ENCODE assay signal across 17 cellular contexts in the genomic region with DNA sequence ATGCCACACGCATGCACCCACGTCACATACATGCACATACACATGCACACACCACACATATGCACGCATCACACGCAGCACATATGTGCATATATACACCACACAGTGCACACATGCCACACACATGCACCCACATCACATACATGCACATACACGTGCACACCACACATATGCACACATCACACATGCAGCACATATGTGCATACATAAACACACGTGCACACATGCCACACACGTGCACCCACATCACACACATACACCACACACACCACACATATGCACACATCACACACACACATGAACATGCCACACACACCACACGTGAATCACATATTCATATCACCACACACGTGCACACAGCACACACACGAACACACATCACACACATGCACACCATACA.
DNase-seq lines count a peak whose midpoint lies in the region; FAIRE-seq and TF ChIP-seq lines count a peak whose summit lies in the region.
"Had no signal": no experiment of that assay in that cellular context is flagged by ENCODE, and none has a peak within 500 bp of the region (broad histone marks: within the 10 kb centered on the region; RNA-seq: fewer than 3 reads in every experiment).

No MANE protein-coding gene starts in this region.

- H3K9me2 ChIP-seq in GM23248 (ENCODE audit: insufficient read depth), result no peaks in the 10 kb centered on the region

- WGBS in H9 (ENCODE audit: extremely low coverage, insufficient read length, low lambda C conversion rate), result no CpG with 5 or more reads among the region's 10 CpGs
- WGBS in H1 (ENCODE audit: extremely low coverage in 1 of 2, insufficient coverage in 1 of 2, insufficient read length in 1 of 2, insufficient replicate concordance in 2 of 2, low coverage in 1 of 2, low lambda C conversion rate in 2 of 2, missing lambda C conversion rate in 1 of 2), 2 experiments, result 78% methylated on average over 10 of the region's 10 CpGs; no CpG with 5 or more reads in 1 of the 2 experiments
- no CpG with 5 or more reads among the region's 10 CpGs for WGBS in trophoblast cell (ENCODE audit: extremely low coverage, insufficient coverage, insufficient read length)
- WGBS in GM23248 (ENCODE audit: low coverage in 1 of 2, low lambda C conversion rate in 2 of 2, missing lambda C conversion rate in 2 of 2), 2 experiments, result 32 to 40% methylated on average over 10 of the region's 10 CpGs

- no peaks in the 10 kb centered on the region for H3K23me2 ChIP-seq in H9 (ENCODE audit: insufficient read length, low read depth, low read length, poor library complexity, severe bottlenecking)
- H3K23me2 ChIP-seq in H1 (ENCODE audit: low read depth, low read length), result peaks cover 10% of the 10 kb centered on the region

- no peak overlapping the region for H3K4me3 Mint-ChIP-seq in activated CD4-positive, alpha-beta memory T cell treated with anti-CD3 and anti-CD28 coated beads, Interleukin-2, amount 10 ng/mL, durations not matched to agents 7 days and 5 days
- no peak overlapping the region for H3K4me3 Mint-ChIP-seq in activated CD4-positive, alpha-beta memory T cell treated with anti-CD3 and anti-CD28 coated beads for 36 hours
- H3K4me3 Mint-ChIP-seq in H9, result no peak overlapping the region
- H3K4me3 Mint-ChIP-seq in type B pancreatic cell, result no peak overlapping the region
- H3K4me3 Mint-ChIP-seq: CD14-positive monocyte; CD8-positive, alpha-beta T cell had no signal

- no peak overlapping the region for H3K56ac ChIP-seq in H9 (ENCODE audit: insufficient read length, low read depth, low read length)
- H3K56ac ChIP-seq in H1 (replicated peaks; ENCODE audit: insufficient read length, low read depth, low read length), result no peak overlapping the region

- in situ Hi-C loops in GM23248 (cut with MboI), result no loop called here

- TF ChIP-seq RAD21 in H1 (IDR thresholded peaks at IDR 0.05 in 1 of 2, conservative IDR thresholded peaks at IDR 0.05 in 1 of 2; ENCODE audit: low read depth in 2 of 2, low read length in 2 of 2), result no peak

- intact Hi-C loops in activated CD4-positive, alpha-beta memory T cell treated with anti-CD3 and anti-CD28 coated beads for 36 hours (cut with micrococcal nuclease), result no loop called here

- H3K79me1 ChIP-seq in H9 (ENCODE audit: insufficient read depth, low read depth, low read length, poor library complexity, severe bottlenecking), result no peaks in the 10 kb centered on the region
- H3K79me1 ChIP-seq in H1 (ENCODE audit: low read depth, low read length), result peaks cover 2% of the 10 kb centered on the region; the same call in 1 of the 2 replicates
- H3K79me1 ChIP-seq in trophoblast cell (ENCODE audit: low read length), result no peaks in the 10 kb centered on the region

- H3K9ac ChIP-seq in H9 (ENCODE audit: extremely low read depth, insufficient read length, low read length) (no peak overlapping the region), H1 (replicated peaks in 1 of 4; ENCODE audit: extremely low read depth in 1 of 4, low read depth in 3 of 4, low read length in 3 of 4) (0 out of 7 replicates have a peak overlapping the region, but pooled peaks of 1 of the 4 experiments have one; percentile 21), trophoblast cell (ENCODE audit: low read length) (no peak overlapping the region), GM23248 (no peak overlapping the region)

- no peak overlapping the region for H4K91ac ChIP-seq in H9 (ENCODE audit: insufficient read length, low read depth, low read length)
- H4K91ac ChIP-seq in H1 (replicated peaks; ENCODE audit: insufficient read length, low read length), result no peak overlapping the region
- no peak overlapping the region for H4K91ac ChIP-seq in trophoblast cell (ENCODE audit: low read depth, low read length)

- H3F3A ChIP-seq in GM23248 (ENCODE audit: insufficient read depth), result no peaks in the 10 kb centered on the region

- FAIRE-seq in H1 (lab: Jason Lieb, UNC), result no peak
- FAIRE-seq: D721Med, G401.6 had no signal

- no peaks in the 10 kb centered on the region for H3K36me3 Mint-ChIP-seq in activated CD4-positive, alpha-beta memory T cell treated with anti-CD3 and anti-CD28 coated beads, Interleukin-2, amount 10 ng/mL, durations not matched to agents 7 days and 5 days (ENCODE audit: low read depth)
- no peaks in the 10 kb centered on the region for H3K36me3 Mint-ChIP-seq in activated CD4-positive, alpha-beta memory T cell treated with anti-CD3 and anti-CD28 coated beads for 36 hours
- peaks cover 0 to 2% (median 0%) of the 10 kb centered on the region in 3 experiments; a peak in 2 of 7 replicates for H3K36me3 Mint-ChIP-seq in H9 (ENCODE audit: insufficient read depth in 1 of 3, low read depth in 3 of 3)
- H3K36me3 Mint-ChIP-seq in type B pancreatic cell, result no peaks in the 10 kb centered on the region
- H3K36me3 Mint-ChIP-seq: CD14-positive monocyte; CD8-positive, alpha-beta T cell had no signal

- H2AK5ac ChIP-seq in H9 (ENCODE audit: insufficient read length, low read length), result no peak overlapping the region
- H2AK5ac ChIP-seq in H1 (ENCODE audit: low read depth, low read length), result peak overlapping the region; percentile 91; the same call in 1 of the 2 replicates
- H2AK5ac ChIP-seq in trophoblast cell (ENCODE audit: low read length), result no peak overlapping the region

- peaks cover 21% of the 10 kb centered on the region for H3K9me3 Mint-ChIP-seq in activated CD4-positive, alpha-beta memory T cell treated with anti-CD3 and anti-CD28 coated beads, Interleukin-2, amount 10 ng/mL, durations not matched to agents 7 days and 5 days
- no peaks in the 10 kb centered on the region for H3K9me3 Mint-ChIP-seq in activated CD4-positive, alpha-beta memory T cell treated with anti-CD3 and anti-CD28 coated beads for 36 hours
- H3K9me3 Mint-ChIP-seq in H9 (no peaks in the 10 kb centered on the region; a peak in 1 of 5 replicates), type B pancreatic cell (no peaks in the 10 kb centered on the region)
- H3K9me3 Mint-ChIP-seq: CD8-positive, alpha-beta T cell had no signal

- H3K14ac ChIP-seq in H9 (ENCODE audit: insufficient read depth, low read length) (no peak overlapping the region), H1 (ENCODE audit: insufficient read length) (peak overlapping the region; percentile 40), trophoblast cell (ENCODE audit: low read length) (no peak overlapping the region)

- H3K79me2 ChIP-seq in H9 (ENCODE audit: insufficient read depth, low read length) (no peaks in the 10 kb centered on the region), H1 (ENCODE audit: control insufficient read depth in 1 of 2, insufficient read depth in 2 of 2, low read length in 2 of 2) (no peaks in the 10 kb centered on the region), trophoblast cell (ENCODE audit: control insufficient read depth, insufficient read depth, low read length, poor library complexity) (no peaks in the 10 kb centered on the region), GM23248 (ENCODE audit: insufficient read depth) (no peaks in the 10 kb centered on the region)

- no peak overlapping the region for H2BK15ac ChIP-seq in H9 (ENCODE audit: low read depth, low read length)
- no peak overlapping the region for H2BK15ac ChIP-seq in H1 (ENCODE audit: low read length)

- DNase-seq in activated CD4-positive, alpha-beta memory T cell treated with anti-CD3 and anti-CD28 coated beads, Interleukin-2, amount 10 ng/mL, durations not matched to agents 7 days and 5 days, result peak; percentile 4
- DNase-seq in activated CD4-positive, alpha-beta memory T cell treated with anti-CD3 and anti-CD28 coated beads for 36 hours, result no peak
- DNase-seq in H9 (peak; percentile 5), H1 (ENCODE audit: low read depth in 1 of 2, low spot score in 2 of 2) (no peak), trophoblast cell (no peak), type B pancreatic cell (ENCODE audit: extremely low spot score, unreplicated experiment) (no peak), GM23248 (no peak)
- DNase-seq: COR-L47, DMS153, DMS79 treated with DMSO at 0.1 percent for 48 hours, EL, KBM-7 had no signal

- H3T11ph ChIP-seq in H9 (ENCODE audit: low read length), result no peak overlapping the region

- TF ChIP-seq POLR2A in H1 (IDR thresholded peaks at IDR 0.05; ENCODE audit: control extremely low read depth in 1 of 2, low read depth in 2 of 2, low read length in 2 of 2), result no peak

- H4K5ac ChIP-seq in H9 (ENCODE audit: insufficient read length, low read depth, low read length), result no peak overlapping the region
- H4K5ac ChIP-seq in H1 (ENCODE audit: insufficient read length, low read depth, low read length), result no peak overlapping the region

- H2BK120ac ChIP-seq in H9 (ENCODE audit: low read depth, low read length, poor library complexity, severe bottlenecking) (no peak overlapping the region), H1 (replicated peaks; ENCODE audit: low read depth, low read length) (no peak overlapping the region), trophoblast cell (ENCODE audit: insufficient read depth, low read length, poor library complexity) (no peak overlapping the region)

- H2BK5ac ChIP-seq in H9 (ENCODE audit: insufficient read length, low read length) (no peak overlapping the region), H1 (ENCODE audit: low read depth, low read length) (peak overlapping the region; percentile 80; the same call in 1 of the 2 replicates), trophoblast cell (ENCODE audit: low read depth, low read length, poor library complexity) (no peak overlapping the region)

- H3K4me3 ChIP-seq in H1 (ENCODE audit: extremely low read depth in 1 of 4, insufficient read depth in 2 of 4, low read depth in 3 of 4, low read length in 4 of 4) (no peak overlapping the region), trophoblast cell (ENCODE audit: low read depth, low read length) (peak overlapping the region; percentile 47), GM23248 (no peak overlapping the region)

- no peaks in the 10 kb centered on the region for H4K20me1 ChIP-seq in H9 (ENCODE audit: control insufficient read depth, insufficient read depth, insufficient read length)
- H4K20me1 ChIP-seq in H1 (replicated peaks in 1 of 2; ENCODE audit: control insufficient read depth in 1 of 2, insufficient read depth in 2 of 2, low read length in 2 of 2), result peaks cover 0 to 8% of the 10 kb centered on the region in 2 experiments
- H4K20me1 ChIP-seq in GM23248 (ENCODE audit: insufficient read depth), result no peaks in the 10 kb centered on the region

- H3K4me2 ChIP-seq in H9 (ENCODE audit: insufficient read depth, insufficient read length, low read length), result no peak overlapping the region
- no peak overlapping the region for H3K4me2 ChIP-seq in H1 (ENCODE audit: insufficient read depth in 1 of 2, low read depth in 2 of 2, low read length in 2 of 2)
- H3K4me2 ChIP-seq in trophoblast cell (ENCODE audit: low read length), result no peak overlapping the region
- H3K4me2 ChIP-seq in GM23248 (ENCODE audit: unreplicated experiment), result no peak overlapping the region

- H3K27ac Mint-ChIP-seq in activated CD4-positive, alpha-beta memory T cell treated with anti-CD3 and anti-CD28 coated beads, Interleukin-2, amount 10 ng/mL, durations not matched to agents 7 days and 5 days, result no peak overlapping the region
- H3K27ac Mint-ChIP-seq in activated CD4-positive, alpha-beta memory T cell treated with anti-CD3 and anti-CD28 coated beads for 36 hours, result no peak overlapping the region
- H3K27ac Mint-ChIP-seq in H9 (no peak overlapping the region), type B pancreatic cell (no peak overlapping the region)
- H3K27ac Mint-ChIP-seq: CD14-positive monocyte; CD8-positive, alpha-beta T cell had no signal

- TF ChIP-seq CTCF in H9 (conservative IDR thresholded peaks at IDR 0.05), result no peak
- no peak for TF ChIP-seq CTCF in H1 (IDR thresholded peaks at IDR 0.05; ENCODE audit: control extremely low read depth in 1 of 3, insufficient read depth in 1 of 3, low read depth in 1 of 3, low read length in 3 of 3)
- no peak for TF ChIP-seq CTCF in type B pancreatic cell (conservative IDR thresholded peaks at IDR 0.05)

- H3K36me3 ChIP-seq in H1 (ENCODE audit: control insufficient read depth in 2 of 4, insufficient read depth in 4 of 4, low read length in 3 of 4), result no peaks in the 10 kb centered on the region; a peak in 1 of 8 replicates
- no peaks in the 10 kb centered on the region for H3K36me3 ChIP-seq in trophoblast cell (ENCODE audit: control insufficient read depth in 1 of 2, insufficient read depth in 2 of 2, low read length in 2 of 2)
- H3K36me3 ChIP-seq in GM23248 (ENCODE audit: low read depth), result no peaks in the 10 kb centered on the region

- TF ChIP-seq EP300 in H1 (IDR thresholded peaks at IDR 0.05; ENCODE audit: borderline replicate concordance in 1 of 2, low read depth in 2 of 2, low read length in 2 of 2), result no peak

- no peaks in the 10 kb centered on the region for H3K27me3 ChIP-seq in H9 (ENCODE audit: insufficient read depth, low read length)
- H3K27me3 ChIP-seq in H1 (replicated peaks in 1 of 4; ENCODE audit: control insufficient read depth in 3 of 4, extremely low read depth in 1 of 4, insufficient read depth in 3 of 4, low read length in 3 of 4), result no peaks in the 10 kb centered on the region
- no peaks in the 10 kb centered on the region for H3K27me3 ChIP-seq in trophoblast cell (ENCODE audit: insufficient read depth, low read length)
- no peaks in the 10 kb centered on the region for H3K27me3 ChIP-seq in GM23248 (replicated peaks; ENCODE audit: insufficient read depth)

- H3K18ac ChIP-seq in H9 (ENCODE audit: insufficient read length, low read depth, low read length) (no peak overlapping the region), H1 (ENCODE audit: extremely low read depth, low read length) (no peak overlapping the region), trophoblast cell (ENCODE audit: low read length) (no peak overlapping the region)

- H2BK20ac ChIP-seq in H9 (ENCODE audit: low read depth, low read length, poor library complexity, severe bottlenecking), result no peak overlapping the region
- peak overlapping the region; percentile 8; the same call in 1 of the 2 replicates for H2BK20ac ChIP-seq in H1 (ENCODE audit: low read length)

- no peaks in the 10 kb centered on the region for H3K4me1 ChIP-seq in H9 (ENCODE audit: insufficient read depth, low read length)
- H3K4me1 ChIP-seq in H1 (replicated peaks in 1 of 4; ENCODE audit: control insufficient read depth in 3 of 4, insufficient read depth in 4 of 4, low read length in 3 of 4), result no peaks in the 10 kb centered on the region; a peak in 1 of 7 replicates
- H3K4me1 ChIP-seq in trophoblast cell (ENCODE audit: control insufficient read depth in 1 of 2, insufficient read depth in 2 of 2, low read length in 2 of 2), result no peaks in the 10 kb centered on the region
- H3K4me1 ChIP-seq in GM23248 (ENCODE audit: insufficient read depth), result no peaks in the 10 kb centered on the region

- H3K27ac ChIP-seq in H9 (ENCODE audit: insufficient read length, low read depth, low read length) (no peak overlapping the region), H1 (ENCODE audit: low read depth, low read length) (no peak overlapping the region), trophoblast cell (ENCODE audit: low read depth, low read length) (no peak overlapping the region), GM23248 (no peak overlapping the region)
- H3K27ac ChIP-seq: 22Rv1 had no signal

- no peak overlapping the region for H3K23ac ChIP-seq in H9 (ENCODE audit: insufficient read length, low read depth, low read length)
- peak overlapping the region; percentile 79 for H3K23ac ChIP-seq in H1 (ENCODE audit: insufficient read length)
- no peak overlapping the region for H3K23ac ChIP-seq in trophoblast cell (ENCODE audit: low read length)

- CTCF ChIA-PET in activated CD4-positive, alpha-beta memory T cell treated with anti-CD3 and anti-CD28 coated beads, Interleukin-2, amount 10 ng/mL, durations not matched to agents 7 days and 5 days (lab: Charles Lee), result no interaction called here
- CTCF ChIA-PET in activated CD4-positive, alpha-beta memory T cell treated with anti-CD3 and anti-CD28 coated beads for 36 hours (lab: Charles Lee), result no interaction called here
- CTCF ChIA-PET in H1 (lab: Charles Lee; ENCODE audit: partially characterized antibody), result no interaction called here

- H3K27me3 Mint-ChIP-seq in activated CD4-positive, alpha-beta memory T cell treated with anti-CD3 and anti-CD28 coated beads, Interleukin-2, amount 10 ng/mL, durations not matched to agents 7 days and 5 days, result no peaks in the 10 kb centered on the region
- H3K27me3 Mint-ChIP-seq in activated CD4-positive, alpha-beta memory T cell treated with anti-CD3 and anti-CD28 coated beads for 36 hours, result no peaks in the 10 kb centered on the region
- H3K27me3 Mint-ChIP-seq in H9 (ENCODE audit: low read depth) (no peaks in the 10 kb centered on the region; the same call in 1 of the 2 replicates), type B pancreatic cell (no peaks in the 10 kb centered on the region)

- H2AFZ ChIP-seq in H9 (ENCODE audit: low read length) (no peak overlapping the region), H1 (ENCODE audit: low read length) (no peak overlapping the region), trophoblast cell (ENCODE audit: insufficient read depth, low read length, poor library complexity) (no peak overlapping the region), GM23248 (no peak overlapping the region)

- no peak overlapping the region for H3K4ac ChIP-seq in H9 (ENCODE audit: low read depth, low read length)
- H3K4ac ChIP-seq in H1 (replicated peaks; ENCODE audit: insufficient read length, low read depth, low read length), result peak overlapping the region; percentile 75
- no peak overlapping the region for H3K4ac ChIP-seq in trophoblast cell (ENCODE audit: low read depth, low read length)

- H4K8ac ChIP-seq in H9 (replicated peaks; ENCODE audit: insufficient read length, low read depth, low read length), result no peak overlapping the region
- H4K8ac ChIP-seq in H1 (ENCODE audit: extremely low read depth, insufficient read depth, low read length), result no peak overlapping the region; the same call in 1 of the 2 replicates
- no peak overlapping the region for H4K8ac ChIP-seq in trophoblast cell (ENCODE audit: low read depth, low read length)

- H4K12ac ChIP-seq in trophoblast cell (ENCODE audit: low read depth, low read length), result no peak overlapping the region

- H2BK12ac ChIP-seq in H9 (ENCODE audit: insufficient read length, low read depth, low read length) (no peak overlapping the region), H1 (ENCODE audit: low read depth, low read length) (peak overlapping the region; percentile 94; the same call in 1 of the 2 replicates), trophoblast cell (ENCODE audit: low read length) (no peak overlapping the region)

- H3K9me3 ChIP-seq in H9 (ENCODE audit: control insufficient read depth, low read depth, low read length) (no peaks in the 10 kb centered on the region), H1 (ENCODE audit: insufficient read depth in 2 of 2, low read depth in 1 of 2, low read length in 1 of 2) (peaks cover 26 to 61% of the 10 kb centered on the region in 2 experiments), trophoblast cell (ENCODE audit: insufficient read depth, low read depth, low read length) (peaks cover 54% of the 10 kb centered on the region), GM23248 (ENCODE audit: low read depth) (no peaks in the 10 kb centered on the region)

- POLR2A ChIA-PET in activated CD4-positive, alpha-beta memory T cell treated with anti-CD3 and anti-CD28 coated beads, Interleukin-2, amount 10 ng/mL, durations not matched to agents 7 days and 5 days (lab: Charles Lee), result no interaction called here
- POLR2A ChIA-PET in activated CD4-positive, alpha-beta memory T cell treated with anti-CD3 and anti-CD28 coated beads for 36 hours (lab: Charles Lee), result no interaction called here
- POLR2A ChIA-PET in H1 (lab: Charles Lee; ENCODE audit: partially characterized antibody), result no interaction called here

- H3K4me1 Mint-ChIP-seq in activated CD4-positive, alpha-beta memory T cell treated with anti-CD3 and anti-CD28 coated beads, Interleukin-2, amount 10 ng/mL, durations not matched to agents 7 days and 5 days, result no peaks in the 10 kb centered on the region
- no peaks in the 10 kb centered on the region for H3K4me1 Mint-ChIP-seq in activated CD4-positive, alpha-beta memory T cell treated with anti-CD3 and anti-CD28 coated beads for 36 hours (ENCODE audit: low read depth)
- H3K4me1 Mint-ChIP-seq in H9, result peaks cover 3 to 11% of the 10 kb centered on the region in 2 experiments; a peak in 2 of 4 replicates
- H3K4me1 Mint-ChIP-seq in type B pancreatic cell (ENCODE audit: unreplicated experiment), result no peaks in the 10 kb centered on the region
- H3K4me1 Mint-ChIP-seq: CD14-positive monocyte had no signal

Comparison
In these comparisons a context has a peak if more than half of its experiments do, and no peak if none do; other contexts are left out.
1. DNase-seq: peak in activated CD4-positive, alpha-beta memory T cell treated with anti-CD3 and anti-CD28 coated beads, Interleukin-2, amount 10 ng/mL, durations not matched to agents 7 days and 5 days (single experiment) and H9 (single experiment); none in activated CD4-positive, alpha-beta memory T cell treated with anti-CD3 and anti-CD28 coated beads for 36 hours (single experiment), H1 (0 of 2), trophoblast cell (0 of 2), type B pancreatic cell (single experiment) and GM23248 (single experiment).